Comparison of ENCODE assay signal across 8 cellular contexts in the genomic region with DNA sequence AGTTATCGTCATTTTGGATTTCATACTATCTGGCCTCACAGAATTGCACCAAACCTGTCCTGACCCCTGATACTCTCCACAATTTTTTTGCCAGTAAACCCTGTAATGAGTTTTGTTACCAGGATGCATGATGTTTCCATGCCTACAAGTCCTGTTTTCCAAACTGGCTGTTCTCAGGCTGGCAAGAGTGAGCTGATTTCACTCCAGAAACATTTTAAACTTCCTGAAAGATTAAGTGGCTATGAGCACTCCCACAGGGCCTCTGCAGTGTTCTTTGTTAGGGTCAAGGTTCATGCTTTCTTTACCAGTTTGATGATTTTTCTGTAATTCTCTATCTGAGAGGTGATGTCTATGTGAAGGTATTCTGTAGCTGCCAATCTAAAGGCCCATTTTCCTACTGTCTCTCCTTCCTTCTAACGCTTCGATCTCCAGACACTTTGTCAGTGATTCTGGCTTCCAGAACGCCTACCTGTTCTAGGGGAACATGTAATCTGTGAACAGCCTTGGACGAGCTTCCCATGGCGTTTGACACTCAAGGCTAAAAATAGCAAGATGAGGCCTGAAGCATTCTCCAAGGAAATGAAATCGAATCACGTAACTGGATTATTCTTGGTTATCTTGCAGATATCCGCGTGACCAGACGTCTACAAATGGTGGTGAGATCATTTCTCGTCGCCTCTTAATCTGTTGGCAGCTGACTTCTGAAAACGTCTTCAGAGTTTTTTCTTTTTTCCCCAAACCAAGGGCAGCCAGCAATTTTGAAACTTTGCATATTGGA. TPM values are rescaled to one million over a fixed set of nuclear protein-coding genes. Genes with fewer than 3 reads are reported as not detected.
A peak's percentile ranks its signal among the peaks of the same experiment; 100 is the strongest.
DNase-seq lines count a peak whose midpoint lies in the region; ATAC-seq and TF ChIP-seq lines count a peak whose summit lies in the region.

No MANE protein-coding gene starts in this region.

- 59 to 70% methylated on average over 14 of the region's 14 CpGs for WGBS in upper lobe of left lung, 2 donors

- no peak for TF ChIP-seq POLR2A in upper lobe of left lung (IDR thresholded peaks at IDR 0.05)

- H3K4me1 ChIP-seq in muscle layer of colon (ENCODE audit: insufficient read depth, low read length) (peaks cover 56% of the 10 kb centered on the region), upper lobe of left lung (peaks cover 0 to 7% (median 0%) of the 10 kb centered on the region in 4 donors)

- ATAC-seq in upper lobe of left lung (ENCODE audit: low FRiP score in 2 of 2), result peak; percentile 80 to 87
- no peak for ATAC-seq in GM18861 (IDR thresholded peaks at IDR 0.05; ENCODE audit: unreplicated experiment)

- H3K27ac ChIP-seq in SK-N-MC, result no peak overlapping the region
- H3K27ac ChIP-seq in muscle layer of colon (ENCODE audit: low read depth, low read length), result peak overlapping the region; percentile 89
- peak overlapping the region; percentile 4 to 81 (median 69) for H3K27ac ChIP-seq in upper lobe of left lung

- H3K4me3 ChIP-seq in SK-N-MC (peak overlapping the region; percentile 7; the same call in 1 of the 2 replicates), fibroblast of mammary gland (ENCODE audit: control insufficient read depth, low read depth, low read length) (no peak overlapping the region), muscle layer of colon (ENCODE audit: low read depth in 1 of 2, low read length in 2 of 2) (peak overlapping the region in 1 of 2 donors; percentile 42), upper lobe of left lung (no peak overlapping the region)

- H3K36me3 ChIP-seq in SK-N-MC (ENCODE audit: insufficient read depth, low read length) (no peaks in the 10 kb centered on the region), muscle layer of colon (ENCODE audit: insufficient read depth, low read length) (no peaks in the 10 kb centered on the region), upper lobe of left lung (no peaks in the 10 kb centered on the region)

- H3K27me3 ChIP-seq in muscle layer of colon (ENCODE audit: control insufficient read depth in 1 of 2, insufficient read depth in 2 of 2, low read length in 2 of 2) (no peaks in the 10 kb centered on the region), upper lobe of left lung (no peaks in the 10 kb centered on the region)

- H3K9me3 ChIP-seq in SK-N-MC (ENCODE audit: low read depth, low read length) (no peaks in the 10 kb centered on the region), muscle layer of colon (ENCODE audit: low read length) (no peaks in the 10 kb centered on the region), upper lobe of left lung (no peaks in the 10 kb centered on the region)

- DNase-seq in SK-N-MC (ENCODE audit: low read depth, low spot score) (no peak), fibroblast of mammary gland (ENCODE audit: low read depth) (peak; percentile 74), upper lobe of left lung (no peak), NCI-H2171 treated with DMSO at 0.1 percent for 48 hours (lab: John Stamatoyannopoulos, UW) (no peak), activated gamma-delta T cell treated with Interleukin-2 at 50 U/mL for 16 hours (no peak), CD1c-positive myeloid dendritic cell (ENCODE audit: extremely low spot score) (no peak)

- H3K9ac ChIP-seq in SK-N-MC (ENCODE audit: insufficient read length) (no peak overlapping the region), muscle layer of colon (ENCODE audit: low read length) (peak overlapping the region; percentile 42)

- peak in 1 of 4 donors; percentile 6 for TF ChIP-seq EP300 in upper lobe of left lung (IDR thresholded peaks at IDR 0.05)

- TF ChIP-seq CTCF in fibroblast of mammary gland (conservative IDR thresholded peaks at IDR 0.05; ENCODE audit: control insufficient read depth, insufficient read depth, low read depth, low read length), result no peak
- no peak for TF ChIP-seq CTCF in upper lobe of left lung (IDR thresholded peaks at IDR 0.05)

RNA-seq across cellular contexts. Expression of gene PDLIM3, which starts 31.9 kb away (rescaled TPM):
- total RNA-seq in upper lobe of left lung, result 100 to 1,000 TPM in 1 of 6 donors, 10 to 100 TPM in 5; 15.9 to 183 (median 42.2) TPM
